ENCODE assay signal across 8 cellular contexts in the genomic region with DNA sequence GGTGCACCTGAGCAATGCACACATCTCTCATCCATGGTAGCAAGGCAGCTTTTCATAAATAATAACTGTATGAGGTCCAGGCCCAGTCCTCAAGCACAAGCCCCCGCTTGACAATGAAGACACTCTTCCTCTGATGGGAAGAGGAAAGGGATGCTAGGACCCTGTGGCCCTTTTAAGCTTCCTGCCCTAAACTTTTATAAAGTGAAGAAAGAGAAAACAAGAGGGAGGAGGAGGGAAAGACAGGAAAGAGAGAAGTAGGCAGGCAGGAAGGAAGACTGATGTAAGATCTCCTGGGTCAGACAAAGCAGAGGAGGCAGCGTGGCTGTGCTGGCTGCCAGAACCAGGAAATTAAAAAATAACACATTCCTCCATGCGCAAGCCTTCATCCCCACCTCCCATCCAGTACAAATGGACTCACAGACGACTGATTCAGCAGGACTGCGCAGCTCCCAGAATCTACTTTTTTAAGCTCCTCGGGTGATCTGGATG. TPM values are rescaled to one million over a fixed set of nuclear protein-coding genes. Genes with fewer than 3 reads are reported as not detected.
DNase-seq lines count a peak whose midpoint lies in the region; TF ChIP-seq lines count a peak whose summit lies in the region.

No MANE protein-coding gene starts in this region.

- H3K27ac Mint-ChIP-seq in HFFc6 = peak overlapping the region; percentile 62
- H3K27ac Mint-ChIP-seq in T-helper 2 cell treated with Interferon-gamma antibody and Interleukin-4, amounts not matched to agents 5 μg/mL and 100 μg/mL, for 36 hours = peak overlapping the region; percentile 99

- TF ChIP-seq CTCF in HFFc6 (IDR thresholded peaks at IDR 0.05) = no peak

- H3K4me1 ChIP-seq in esophagus (ENCODE audit: control insufficient read depth in 2 of 2, insufficient read depth in 2 of 2, low read length in 1 of 2) (no peaks in the 10 kb centered on the region), skeletal muscle satellite cell (ENCODE audit: control insufficient read depth, insufficient read depth, low read length) (peaks cover 24% of the 10 kb centered on the region), SJCRH30 (no peaks in the 10 kb centered on the region)

- peaks cover 11% of the 10 kb centered on the region for H3K4me1 Mint-ChIP-seq in HFFc6 (ENCODE audit: low read depth)
- H3K4me1 Mint-ChIP-seq in T-helper 2 cell treated with Interferon-gamma antibody and Interleukin-4, amounts not matched to agents 5 μg/mL and 100 μg/mL, for 36 hours (ENCODE audit: low read depth) = peaks cover 43% of the 10 kb centered on the region

- peaks cover 14 to 29% of the 10 kb centered on the region in 2 donors for H3K36me3 ChIP-seq in esophagus (ENCODE audit: control insufficient read depth in 2 of 2, insufficient read depth in 2 of 2, low read length in 1 of 2)
- peaks cover 37% of the 10 kb centered on the region for H3K36me3 ChIP-seq in skeletal muscle satellite cell (ENCODE audit: insufficient read depth, low read length)
- H3K36me3 ChIP-seq in SJCRH30 = peaks cover 58% of the 10 kb centered on the region

- no peak for DNase-seq in HFFc6
- DNase-seq in T-helper 2 cell treated with Interferon-gamma antibody and Interleukin-4, amounts not matched to agents 5 μg/mL and 100 μg/mL, for 36 hours (ENCODE audit: low spot score) = no peak
- DNase-seq in glomerular visceral epithelial cell (ENCODE audit: extremely low spot score) = no peak
- no peak for DNase-seq in DMS153 treated with DMSO at 0.1 percent for 48 hours (lab: John Stamatoyannopoulos, UW; ENCODE audit: unreplicated experiment)
- DNase-seq in NCI-H1417 (lab: John Stamatoyannopoulos, UW) = no peak
- DNase-seq in SJCRH30 = no peak

- H3K9me3 Mint-ChIP-seq in HFFc6 = peaks cover 13% of the 10 kb centered on the region
- peaks cover 30% of the 10 kb centered on the region for H3K9me3 Mint-ChIP-seq in T-helper 2 cell treated with Interferon-gamma antibody and Interleukin-4, amounts not matched to agents 5 μg/mL and 100 μg/mL, for 36 hours

- H3K4me3 Mint-ChIP-seq in HFFc6 = no peak overlapping the region; the same call in 1 of the 2 replicates
- peak overlapping the region; percentile 74 for H3K4me3 Mint-ChIP-seq in T-helper 2 cell treated with Interferon-gamma antibody and Interleukin-4, amounts not matched to agents 5 μg/mL and 100 μg/mL, for 36 hours

- H3K27ac ChIP-seq in esophagus (ENCODE audit: low read depth in 2 of 2, low read length in 1 of 2) = peak overlapping the region; percentile 21
- H3K27ac ChIP-seq in SJCRH30 = no peak overlapping the region

- no peaks in the 10 kb centered on the region; the same call in 1 of the 2 replicates for H3K27me3 Mint-ChIP-seq in HFFc6 (ENCODE audit: insufficient read depth)
- H3K27me3 Mint-ChIP-seq in T-helper 2 cell treated with Interferon-gamma antibody and Interleukin-4, amounts not matched to agents 5 μg/mL and 100 μg/mL, for 36 hours (ENCODE audit: low read depth) = no peaks in the 10 kb centered on the region

- no peak overlapping the region for H3K4me2 ChIP-seq in skeletal muscle satellite cell (ENCODE audit: low read length)

- peaks cover 20% of the 10 kb centered on the region for H3K36me3 Mint-ChIP-seq in HFFc6 (ENCODE audit: low read depth)
- peaks cover 80% of the 10 kb centered on the region for H3K36me3 Mint-ChIP-seq in T-helper 2 cell treated with Interferon-gamma antibody and Interleukin-4, amounts not matched to agents 5 μg/mL and 100 μg/mL, for 36 hours (ENCODE audit: low read depth)

- WGBS in esophagus, 2 donors = 70 to 71% methylated on average over 6 of the region's 6 CpGs

- H3K9me3 ChIP-seq in esophagus (ENCODE audit: control insufficient read depth in 2 of 2, insufficient read depth in 1 of 2, low read depth in 1 of 2, low read length in 1 of 2) (no peaks in the 10 kb centered on the region), skeletal muscle satellite cell (replicated peaks; ENCODE audit: low read length) (no peaks in the 10 kb centered on the region), SJCRH30 (replicated peaks) (no peaks in the 10 kb centered on the region; the same call in none of the 2 replicates)

- H3K27me3 ChIP-seq in esophagus (ENCODE audit: control insufficient read depth in 1 of 2, insufficient read depth in 2 of 2, low read length in 2 of 2) (no peaks in the 10 kb centered on the region), skeletal muscle satellite cell (ENCODE audit: control insufficient read depth, insufficient read depth, low read length) (no peaks in the 10 kb centered on the region), SJCRH30 (no peaks in the 10 kb centered on the region)

- H3K4me3 ChIP-seq in esophagus (ENCODE audit: low read depth in 1 of 2, low read length in 2 of 2) (no peak overlapping the region), skeletal muscle satellite cell (ENCODE audit: low read length) (no peak overlapping the region), SJCRH30 (no peak overlapping the region)

- peak overlapping the region; percentile 18 for H3K9ac ChIP-seq in skeletal muscle satellite cell (ENCODE audit: low read depth, low read length)

RNA-seq across cellular contexts. Expression of a gene that starts 16.4 kb away (rescaled TPM):
- 10 to 100 TPM in 1 of 6 experiments, 1 to 10 TPM in 5; 4.5 to 17.2 (median 7.8) TPM for total RNA-seq in HFFc6 (2021; fragmentation: NEBNext Ultra II Directional; extraction: Animal tissue kit (Norgen Biotek cat#: 25700))
- polyA plus RNA-seq in esophagus = 10 to 100 TPM in 1 of 2 donors, 1 to 10 TPM in 1; 5.6 to 10.7 TPM
- 15.5 and 22.7 TPM in 2 replicates for total RNA-seq in skeletal muscle satellite cell (2012; rRNA removed)
- total RNA-seq in SJCRH30 (2014; rRNA removed; shearing (Covaris generic)) = 39.7 and 39.9 TPM in 2 replicates
